3 cellular contexts compared by ENCODE assay signal in genomic region chr3:87740894-87741293, GRCh38. TPM values are rescaled to one million over a fixed set of nuclear protein-coding genes. Genes with fewer than 3 reads are reported as not detected.
"Had no signal": no experiment of that assay in that cellular context is flagged by ENCODE, and none has a peak within 500 bp of the region (broad histone marks: within the 10 kb centered on the region; RNA-seq: fewer than 3 reads in every experiment).

No MANE protein-coding gene starts in this region.

RNA-seq across cellular contexts. Expression of gene HTR1F, which starts 51.6 kb away (rescaled TPM):
- total RNA-seq: PC-3, SJCRH30, SK-MEL-5 had no signal
